1 cellular context compared by ENCODE assay signal in genomic region chr2:71068218-71069035, GRCh38.
TF ChIP-seq lines count a peak whose summit lies in the region.

TSS of gene NAGK (plus strand) at chr2:71068648. CDS start at chr2:71068684, 36 bp downstream.

TF ChIP-seq in K562, 482 proteins besides CTCF, POLR2A, EP300 and RAD21 (continued from another document):
- TF ChIP-seq ZBTB33 (CRISPR knock-in tag; IDR thresholded peaks at IDR 0.05): peak; percentile 36; the same call in 1 of the 2 replicates
- TF ChIP-seq THAP12 (CRISPR knock-in tag; IDR thresholded peaks at IDR 0.05): peak; percentile 79
- TF ChIP-seq KLF6 (CRISPR knock-in tag; IDR thresholded peaks at IDR 0.05; ENCODE audit: borderline replicate concordance): peak; percentile 85
- no peak for TF ChIP-seq THRAP3 (IDR thresholded peaks at IDR 0.05; ENCODE audit: borderline replicate concordance)
- no peak for TF ChIP-seq ZFP36 (IDR thresholded peaks at IDR 0.05; ENCODE audit: low read depth, low read length, partially characterized antibody)
- TF ChIP-seq FOXK1 (CRISPR knock-in tag; IDR thresholded peaks at IDR 0.05; ENCODE audit: borderline replicate concordance): 0 out of 2 replicates have a peak, but pooled peaks have one; percentile 58
